Comparison of ENCODE assay signal across 20 cellular contexts in the genomic region with DNA sequence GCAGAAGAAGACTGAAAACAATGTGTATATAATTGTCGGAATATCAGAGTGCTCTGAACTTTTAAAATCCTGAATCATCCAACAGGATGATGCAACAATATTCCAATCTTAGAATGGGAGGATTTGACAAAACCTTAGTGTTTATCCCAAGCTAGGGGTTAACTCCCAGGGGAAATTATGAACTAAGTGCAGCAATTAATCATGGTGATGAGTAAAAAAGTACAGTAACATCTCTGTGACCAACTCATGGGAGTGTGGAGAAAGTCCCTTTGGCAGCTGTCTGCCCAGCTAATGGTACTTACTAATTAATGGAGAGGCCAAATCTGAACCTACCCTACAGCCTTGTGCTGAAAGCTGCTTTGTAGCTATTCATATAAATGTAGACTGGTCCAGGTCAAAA.
A peak's percentile ranks its signal among the peaks of the same experiment; 100 is the strongest.
DNase-seq lines count a peak whose midpoint lies in the region; TF ChIP-seq lines count a peak whose summit lies in the region.
"Had no signal": no experiment of that assay in that cellular context is flagged by ENCODE, and none has a peak within 500 bp of the region (broad histone marks: within the 10 kb centered on the region; RNA-seq: fewer than 3 reads in every experiment).

No MANE protein-coding gene starts in this region.

- H3K27me3 Mint-ChIP-seq in type B pancreatic cell: no peaks in the 10 kb centered on the region
- H3K27me3 Mint-ChIP-seq: activated naive CD8-positive, alpha-beta T cell treated with anti-CD3 and anti-CD28 coated beads for 36 hours; stimulated activated memory B cell treated with anti-CD40 and anti-IgM and Interleukin-4, amounts not matched to agents 10 μg/mL and 1 μg/mL and 100 μg/mL, for 72 hours had no signal

- TF ChIP-seq CTCF in A673 (conservative IDR thresholded peaks at IDR 0.05; ENCODE audit: low read depth, low read length): no peak
- TF ChIP-seq CTCF in fibroblast of pulmonary artery (IDR thresholded peaks at IDR 0.05; ENCODE audit: low read length, missing control alignments): no peak
- TF ChIP-seq CTCF in type B pancreatic cell (conservative IDR thresholded peaks at IDR 0.05): no peak

- H3K27ac ChIP-seq in A673 (ENCODE audit: low read depth, low read length, poor library complexity, severe bottlenecking) (no peak overlapping the region), substantia nigra (ENCODE audit: low read depth, low read length, poor library complexity, severe bottlenecking) (no peak overlapping the region)
- H3K27ac ChIP-seq: A549, hepatocyte, parathyroid adenoma, skin epidermis had no signal

- H3K4me1 ChIP-seq in A673 (ENCODE audit: insufficient read depth, low read length, poor library complexity, severe bottlenecking): no peaks in the 10 kb centered on the region
- H3K4me1 ChIP-seq: A549, Caco-2, parathyroid adenoma had no signal

- H3K4me3 ChIP-seq in A673 (ENCODE audit: low read depth, low read length, poor library complexity, severe bottlenecking): no peak overlapping the region
- no peak overlapping the region for H3K4me3 ChIP-seq in fibroblast of pulmonary artery (replicated peaks; ENCODE audit: low read depth, low read length)
- H3K4me3 ChIP-seq: A549, hepatocyte, skin epidermis had no signal

- peaks cover 4% of the 10 kb centered on the region for H3K9me3 ChIP-seq in A673 (ENCODE audit: low read depth, low read length, poor library complexity, severe bottlenecking)
- H3K9me3 ChIP-seq: A549, Caco-2 had no signal

- H3K27me3 ChIP-seq in A673 (replicated peaks; ENCODE audit: insufficient read depth, low read depth, low read length, poor library complexity): no peaks in the 10 kb centered on the region
- H3K27me3 ChIP-seq: hepatocyte had no signal

- peaks cover 8% of the 10 kb centered on the region for H3K9me3 Mint-ChIP-seq in type B pancreatic cell
- H3K9me3 Mint-ChIP-seq: activated naive CD8-positive, alpha-beta T cell treated with anti-CD3 and anti-CD28 coated beads for 36 hours; stimulated activated memory B cell treated with anti-CD40 and anti-IgM and Interleukin-4, amounts not matched to agents 10 μg/mL and 1 μg/mL and 100 μg/mL, for 72 hours had no signal

- POLR2A ChIA-PET in A673 (lab: Charles Lee; ENCODE audit: low non-redundant PET): no interaction called here

- H3K4me1 Mint-ChIP-seq in type B pancreatic cell (ENCODE audit: unreplicated experiment): no peaks in the 10 kb centered on the region
- H3K4me1 Mint-ChIP-seq: activated naive CD8-positive, alpha-beta T cell treated with anti-CD3 and anti-CD28 coated beads for 36 hours; stimulated activated memory B cell treated with anti-CD40 and anti-IgM and Interleukin-4, amounts not matched to agents 10 μg/mL and 1 μg/mL and 100 μg/mL, for 72 hours had no signal

- DNase-seq in A673 (ENCODE audit: low spot score) (peak; percentile 9), H4 (ENCODE audit: low spot score) (peak; percentile 18), T1000 (lab: John Stamatoyannopoulos, UW) (peak; percentile 1), fibroblast of pulmonary artery (ENCODE audit: low read depth) (peak; percentile 53), type B pancreatic cell (ENCODE audit: extremely low spot score, unreplicated experiment) (no peak), midbrain (lab: John Stamatoyannopoulos, UW) (no peak), NCI-H2227 treated with DMSO at 0.1 percent for 48 hours (lab: John Stamatoyannopoulos, UW) (no peak), substantia nigra (lab: John Stamatoyannopoulos, UW) (no peak)
- DNase-seq: activated CD4-positive, alpha-beta T cell treated with anti-CD3 and anti-CD28 coated beads, Interleukin-2, amount 50 U/mL, for 48 hours; activated naive CD8-positive, alpha-beta T cell treated with anti-CD3 and anti-CD28 coated beads for 36 hours; activated T-cell treated with anti-CD3 and anti-CD28 coated beads, Interleukin-2, amount 50 U/mL, for 48 hours; Caco-2; GF-D8; MM.1S; NCI-H187 treated with DMSO at 0.1 percent for 48 hours had no signal

- intact Hi-C loops in A673 (cut with micrococcal nuclease; ENCODE audit: unreplicated experiment): no loop called here

- no peaks in the 10 kb centered on the region for H3K36me3 ChIP-seq in A673 (ENCODE audit: insufficient read depth, low read length, poor library complexity, severe bottlenecking)

- H3K36me3 Mint-ChIP-seq in type B pancreatic cell: no peaks in the 10 kb centered on the region
- H3K36me3 Mint-ChIP-seq: activated naive CD8-positive, alpha-beta T cell treated with anti-CD3 and anti-CD28 coated beads for 36 hours; stimulated activated memory B cell treated with anti-CD40 and anti-IgM and Interleukin-4, amounts not matched to agents 10 μg/mL and 1 μg/mL and 100 μg/mL, for 72 hours had no signal

- no peak overlapping the region for H3K27ac Mint-ChIP-seq in type B pancreatic cell
- H3K27ac Mint-ChIP-seq: activated naive CD8-positive, alpha-beta T cell treated with anti-CD3 and anti-CD28 coated beads for 36 hours; stimulated activated memory B cell treated with anti-CD40 and anti-IgM and Interleukin-4, amounts not matched to agents 10 μg/mL and 1 μg/mL and 100 μg/mL, for 72 hours had no signal

- CTCF ChIA-PET in A673 (lab: Charles Lee): no interaction called here

- no TSS peak for BruUV-seq in A673 (replicated peaks; lab: Mats Ljungman, UMichigan)

- H3K4me3 Mint-ChIP-seq in type B pancreatic cell: no peak overlapping the region
- H3K4me3 Mint-ChIP-seq: activated naive CD8-positive, alpha-beta T cell treated with anti-CD3 and anti-CD28 coated beads for 36 hours; stimulated activated memory B cell treated with anti-CD40 and anti-IgM and Interleukin-4, amounts not matched to agents 10 μg/mL and 1 μg/mL and 100 μg/mL, for 72 hours had no signal

Comparison
In these comparisons a context has a peak if more than half of its experiments do, and no peak if none do; other contexts are left out.
1. DNase-seq: peak in A673 (single experiment), H4 (single experiment), T1000 (single experiment) and fibroblast of pulmonary artery (single experiment); none in type B pancreatic cell (single experiment), midbrain (single experiment), NCI-H2227 treated with DMSO at 0.1 percent for 48 hours (single experiment) and substantia nigra (0 of 49).